ENCODE assay signal across 8 cellular contexts in genomic region chr1:114669562-114670082, GRCh38. TPM values are rescaled to one million over a fixed set of nuclear protein-coding genes. Genes with fewer than 3 reads are reported as not detected.
DNase-seq lines count a peak whose midpoint lies in the region; ATAC-seq, FAIRE-seq and TF ChIP-seq lines count a peak whose summit lies in the region.

Gene DENND2C (minus strand): TSS chr1:114670049. CDS start chr1:114625984, 44,065 bp downstream.

- H3K4me2 ChIP-seq in OCI-LY3 (ENCODE audit: low read length): peak within 1 kb of the TSS; percentile 83
- peak within 1 kb of the TSS; percentile 40 for H3K4me2 ChIP-seq in neural cell (ENCODE audit: low read length)

- TF ChIP-seq RAD21 in neural cell (conservative IDR thresholded peaks at IDR 0.05): peak; percentile 19

- H3K27ac ChIP-seq in OCI-LY3 (ENCODE audit: low read length) (no peak within 1 kb of the TSS), neural cell (ENCODE audit: low read length) (no peak within 1 kb of the TSS)

- FAIRE-seq in D721Med (lab: Jason Lieb, UNC): no peak

- H3K36me3 ChIP-seq in OCI-LY3 (replicated peaks; ENCODE audit: low read depth, low read length): no peaks in the 10 kb centered on the region
- H3K36me3 ChIP-seq in neural cell (ENCODE audit: insufficient read depth, low read length): no peaks in the 10 kb centered on the region

- H3K27me3 ChIP-seq in OCI-LY3 (ENCODE audit: low read depth, low read length) (peaks cover 8% of the 10 kb centered on the region; the same call in 1 of the 2 replicates), neural cell (ENCODE audit: insufficient read depth, low read depth, low read length) (peaks cover 38% of the 10 kb centered on the region)

- TF ChIP-seq CTCF in OCI-LY3 (IDR thresholded peaks at IDR 0.05; ENCODE audit: low read depth, low read length): no peak
- peak; percentile 3 for TF ChIP-seq CTCF in epithelial cell of esophagus (IDR thresholded peaks at IDR 0.05; ENCODE audit: insufficient read depth, low read depth, low read length, missing control alignments)
- no peak for TF ChIP-seq CTCF in neural cell (IDR thresholded peaks at IDR 0.05; ENCODE audit: poor library complexity, severe bottlenecking)
- TF ChIP-seq CTCF in D721Med (IDR thresholded peaks at IDR 0.05; ENCODE audit: insufficient read depth, missing control alignments): no peak

- TF ChIP-seq EP300 in neural cell (conservative IDR thresholded peaks at IDR 0.05; ENCODE audit: poor library complexity, severe bottlenecking): no peak

- H3K9me3 ChIP-seq in OCI-LY3 (ENCODE audit: insufficient read depth, low read length): no peaks in the 10 kb centered on the region
- H3K9me3 ChIP-seq in neural cell (ENCODE audit: low read length): no peaks in the 10 kb centered on the region

- peak within 1 kb of the TSS; percentile 41 for H3K9ac ChIP-seq in OCI-LY3 (ENCODE audit: low read length)
- peak within 1 kb of the TSS; percentile 59 for H3K9ac ChIP-seq in neural cell (ENCODE audit: low read length)

- no peaks in the 10 kb centered on the region for H4K20me1 ChIP-seq in OCI-LY3 (ENCODE audit: insufficient read depth, low read length)
- H4K20me1 ChIP-seq in neural cell (ENCODE audit: insufficient read depth): no peaks in the 10 kb centered on the region

- DNase-seq in activated CD4-positive, CD25-positive, alpha-beta regulatory T cell (lab: John Stamatoyannopoulos, UW): no peak
- DNase-seq in epithelial cell of esophagus (ENCODE audit: low read depth): no peak
- no peak for DNase-seq in GM03348 (ENCODE audit: low spot score)
- DNase-seq in D721Med (ENCODE audit: insufficient read length, low spot score): no peak

- H3K4me3 ChIP-seq in OCI-LY3 (ENCODE audit: low read length): peak within 1 kb of the TSS; percentile 86
- peak within 1 kb of the TSS; percentile 79 for H3K4me3 ChIP-seq in epithelial cell of esophagus (ENCODE audit: low read length)
- peak within 1 kb of the TSS; percentile 87 for H3K4me3 ChIP-seq in neural cell (ENCODE audit: low read length)

- H3K4me1 ChIP-seq in OCI-LY3 (ENCODE audit: low read length): peaks cover 5% of the 10 kb centered on the region; the same call in 1 of the 2 replicates

- H3K9me2 ChIP-seq in neural cell (ENCODE audit: insufficient read depth, low read length): no peaks in the 10 kb centered on the region

- no peaks in the 10 kb centered on the region for H3F3A ChIP-seq in neural cell (ENCODE audit: insufficient read depth, low read length, poor library complexity, severe bottlenecking)

- H2AFZ ChIP-seq in OCI-LY3 (ENCODE audit: low read depth, low read length): peak within 1 kb of the TSS; percentile 87
- H2AFZ ChIP-seq in neural cell (ENCODE audit: low read depth, low read length): peak within 1 kb of the TSS; percentile 78

- no peaks in the 10 kb centered on the region for H3K79me2 ChIP-seq in OCI-LY3 (ENCODE audit: low read length)
- no peaks in the 10 kb centered on the region for H3K79me2 ChIP-seq in neural cell (replicated peaks; ENCODE audit: insufficient read depth, low read length)

- ATAC-seq in activated CD4-positive, CD25-positive, alpha-beta regulatory T cell treated with anti-CD3 and anti-CD28 coated beads, Interleukin-2, amount 50 U/mL, for 24 hours: peak; percentile 55 to 64
- peak; percentile 51 for ATAC-seq in HG02623 (IDR thresholded peaks at IDR 0.05; ENCODE audit: unreplicated experiment)

TF ChIP-seq in neural cell, 6 proteins besides CTCF, POLR2A, EP300 and RAD21:
- TF ChIP-seq TAF1 (IDR thresholded peaks at IDR 0.05; ENCODE audit: low read depth) (no peak), REST (IDR thresholded peaks at IDR 0.05; ENCODE audit: borderline replicate concordance) (no peak), EZH2 (IDR thresholded peaks at IDR 0.05; ENCODE audit: borderline replicate concordance, insufficient read depth, low read length, poor library complexity, severe bottlenecking) (no peak), POLR2AphosphoS5 (IDR thresholded peaks at IDR 0.05) (peak; percentile 10), SMC3 (conservative IDR thresholded peaks at IDR 0.05; ENCODE audit: poor library complexity) (no peak), MXI1 (conservative IDR thresholded peaks at IDR 0.05; ENCODE audit: poor library complexity, severe bottlenecking) (peak; percentile 21)
TF ChIP-seq in neural cell: peak in this region for 2.

RNA-seq across cellular contexts. Expression of gene DENND2C, which starts in this region (rescaled TPM):
- polyA plus RNA-seq in neural cell: 0.18 and 0.26 TPM in 2 replicates
- 0.73 and 0.93 TPM in 2 replicates for polyA minus RNA-seq in neural cell
